In the genomic region with DNA sequence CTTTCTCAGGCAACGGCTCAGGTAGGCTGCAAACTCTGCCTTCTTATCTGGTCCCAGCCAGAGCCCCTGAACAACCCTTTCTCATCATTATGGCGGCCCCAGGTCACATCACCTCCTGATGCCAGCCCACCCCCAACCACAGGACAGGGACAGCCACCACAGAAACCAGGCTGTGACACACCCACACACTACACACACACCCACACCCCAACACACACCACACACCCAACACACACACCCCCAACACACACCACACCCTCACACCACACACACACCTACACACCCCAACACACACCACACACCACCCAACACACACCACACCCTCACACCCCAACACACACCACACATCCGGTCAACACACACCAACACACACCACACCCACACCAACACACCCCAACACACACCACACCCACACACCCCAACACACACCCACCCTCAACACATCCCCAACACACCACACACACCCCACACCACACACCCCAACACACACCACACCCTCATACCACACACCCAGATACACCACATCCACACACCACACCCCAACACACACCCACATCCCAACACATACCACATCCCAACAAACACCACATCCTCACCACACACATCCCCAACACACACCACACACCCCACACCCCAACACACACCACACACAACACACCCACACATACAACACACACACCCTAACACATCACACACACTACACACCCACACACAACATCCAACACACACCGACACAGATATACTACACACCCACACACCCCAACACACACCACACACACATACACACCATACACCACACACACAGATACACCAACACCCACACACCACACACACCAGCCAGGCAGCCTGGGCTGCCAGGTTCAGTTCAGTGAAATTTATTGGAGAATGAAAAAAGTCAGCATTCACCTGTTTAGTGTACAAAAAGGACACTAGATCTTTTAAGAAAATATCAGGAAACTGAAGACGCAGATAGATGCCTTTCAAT, we compare ENCODE assay signal across 1 cellular context.
TF ChIP-seq lines count a peak whose summit lies in the region.

No MANE protein-coding gene starts in this region.

TF ChIP-seq in K562, 482 proteins besides CTCF, POLR2A, EP300 and RAD21 (continued from another document and continues in another):
- TF ChIP-seq, protein P1, sequence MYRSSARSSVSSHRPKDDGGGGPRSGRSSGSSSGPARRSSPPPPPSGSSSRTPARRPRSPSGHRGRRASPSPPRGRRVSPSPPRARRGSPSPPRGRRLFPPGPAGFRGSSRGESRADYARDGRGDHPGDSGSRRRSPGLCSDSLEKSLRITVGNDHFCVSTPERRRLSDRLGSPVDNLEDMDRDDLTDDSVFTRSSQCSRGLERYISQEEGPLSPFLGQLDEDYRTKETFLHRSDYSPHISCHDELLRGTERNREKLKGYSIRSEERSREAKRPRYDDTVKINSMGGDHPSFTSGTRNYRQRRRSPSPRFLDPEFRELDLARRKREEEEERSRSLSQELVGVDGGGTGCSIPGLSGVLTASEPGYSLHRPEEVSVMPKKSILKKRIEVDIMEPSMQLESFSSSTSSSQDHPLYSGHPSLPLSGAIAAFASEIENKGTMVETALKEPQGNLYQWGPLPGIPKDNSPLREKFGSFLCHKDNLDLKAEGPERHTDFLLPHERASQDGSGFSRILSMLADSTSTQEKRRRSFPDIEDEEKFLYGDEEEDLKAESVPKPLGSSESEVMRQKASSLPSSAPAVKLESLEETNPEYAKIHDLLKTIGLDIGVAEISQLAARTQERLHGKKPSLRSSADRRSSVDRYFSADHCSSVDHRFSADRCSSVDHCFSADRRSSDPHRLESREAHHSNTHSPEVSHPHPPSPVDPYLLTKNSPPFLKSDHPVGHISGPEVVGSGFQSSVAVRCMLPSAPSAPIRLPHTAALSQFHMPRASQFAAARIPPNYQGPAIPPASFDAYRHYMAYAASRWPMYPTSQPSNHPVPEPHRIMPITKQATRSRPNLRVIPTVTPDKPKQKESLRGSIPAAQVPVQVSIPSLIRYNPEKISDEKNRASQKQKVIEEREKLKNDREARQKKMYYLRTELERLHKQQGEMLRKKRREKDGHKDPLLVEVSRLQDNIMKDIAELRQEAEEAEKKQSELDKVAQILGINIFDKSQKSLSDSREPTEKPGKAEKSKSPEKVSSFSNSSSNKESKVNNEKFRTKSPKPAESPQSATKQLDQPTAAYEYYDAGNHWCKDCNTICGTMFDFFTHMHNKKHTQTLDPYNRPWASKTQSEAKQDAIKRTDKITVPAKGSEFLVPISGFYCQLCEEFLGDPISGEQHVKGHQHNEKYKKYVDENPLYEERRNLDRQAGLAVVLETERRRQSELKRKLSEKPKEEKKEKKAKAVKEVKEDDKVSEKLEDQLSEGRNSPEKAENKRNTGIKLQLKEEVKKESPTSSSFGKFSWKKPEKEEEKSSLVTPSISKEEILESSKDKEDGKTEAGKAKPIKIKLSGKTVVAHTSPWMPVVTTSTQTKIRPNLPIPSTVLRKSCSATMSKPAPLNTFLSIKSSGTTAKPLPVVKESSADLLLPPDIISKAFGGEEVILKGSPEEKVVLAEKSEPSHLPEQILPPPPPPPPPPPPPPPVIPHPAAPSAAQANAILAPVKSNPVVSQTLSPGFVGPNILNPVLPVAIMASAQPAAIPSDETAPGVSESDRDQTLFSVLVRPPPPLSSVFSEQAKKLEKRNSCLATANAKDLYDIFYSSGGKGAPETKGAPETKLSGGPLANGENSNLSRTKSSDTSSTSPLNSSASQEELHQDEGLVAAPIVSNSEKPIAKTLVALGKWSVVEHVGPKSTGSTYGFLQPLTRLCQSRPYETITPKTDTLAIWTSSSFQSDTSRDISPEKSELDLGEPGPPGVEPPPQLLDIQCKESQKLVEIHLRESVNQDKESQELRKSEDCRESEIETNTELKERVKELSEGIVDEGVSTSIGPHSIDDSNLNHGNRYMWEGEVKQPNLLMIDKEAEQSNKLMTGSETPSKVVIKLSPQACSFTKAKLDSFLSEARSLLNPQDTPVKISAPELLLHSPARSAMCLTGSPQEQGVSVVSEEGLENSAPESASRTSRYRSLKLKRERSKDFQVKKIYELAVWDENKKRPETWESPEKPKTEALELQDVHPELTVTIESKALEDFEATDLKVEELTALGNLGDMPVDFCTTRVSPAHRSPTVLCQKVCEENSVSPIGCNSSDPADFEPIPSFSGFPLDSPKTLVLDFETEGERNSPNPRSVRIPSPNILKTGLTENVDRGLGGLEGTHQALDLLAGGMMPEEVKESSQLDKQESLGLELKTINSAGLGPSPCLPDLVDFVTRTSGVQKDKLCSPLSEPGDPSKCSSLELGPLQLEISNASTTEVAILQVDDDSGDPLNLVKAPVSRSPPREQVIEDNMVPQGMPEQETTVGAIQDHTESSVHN (IDR thresholded peaks at IDR 0.05; ENCODE audit: borderline replicate concordance in 1 of 2, low read depth in 1 of 2), result no peak
- TF ChIP-seq JUND (IDR thresholded peaks at IDR 0.05; ENCODE audit: borderline replicate concordance, low read depth, low read length) (no peak), JUND (tag; IDR thresholded peaks at IDR 0.05; ENCODE audit: borderline replicate concordance, low read depth, low read length) (no peak; the same call in 2 of the 3 replicates), IRF2 (CRISPR knock-in tag; IDR thresholded peaks at IDR 0.05) (no peak), GATA2 (CRISPR knock-in tag; IDR thresholded peaks at IDR 0.05) (0 out of 2 replicates have a peak, but pooled peaks have one; percentile 27), THRAP3 (IDR thresholded peaks at IDR 0.05; ENCODE audit: borderline replicate concordance) (0 out of 2 replicates have a peak, but pooled peaks have one; percentile 74), CTBP1 (IDR thresholded peaks at IDR 0.05; ENCODE audit: borderline replicate concordance) (peak; percentile 62; the same call in 1 of the 2 replicates), ZNF212 (CRISPR knock-in tag; IDR thresholded peaks at IDR 0.05) (no peak), TOE1 (IDR thresholded peaks at IDR 0.05; ENCODE audit: borderline replicate concordance) (0 out of 2 replicates have a peak, but pooled peaks have one; percentile 37), TOE1 (CRISPR knock-in tag; IDR thresholded peaks at IDR 0.05; ENCODE audit: borderline replicate concordance, low read depth) (no peak), TAF1 (IDR thresholded peaks at IDR 0.05; ENCODE audit: control insufficient read depth, extremely low read depth, insufficient read depth, low read length, severe bottlenecking) (no peak), SIN3A (IDR thresholded peaks at IDR 0.05; ENCODE audit: borderline replicate concordance in 2 of 2, control insufficient read depth in 1 of 2, low read depth in 2 of 2, low read length in 2 of 2) (no peak), SMARCA5 (IDR thresholded peaks at IDR 0.05) (0 out of 2 replicates have a peak, but pooled peaks have one; percentile 39), TBL1XR1 (IDR thresholded peaks at IDR 0.05; ENCODE audit: low read length in 2 of 2) (no peak), POLR2H (tag; IDR thresholded peaks at IDR 0.05; ENCODE audit: low read depth) (no peak), TCFL5 (CRISPR knock-in tag; conservative IDR thresholded peaks at IDR 0.05) (no peak), ETS2 (tag; IDR thresholded peaks at IDR 0.05; ENCODE audit: borderline replicate concordance, poor library complexity, severe bottlenecking) (no peak), GATAD2B (IDR thresholded peaks at IDR 0.05; ENCODE audit: borderline replicate concordance) (no peak), CBFB (CRISPR knock-in tag; IDR thresholded peaks at IDR 0.05) (peak; percentile 93; the same call in 1 of the 2 replicates), FOXJ2 (tag; IDR thresholded peaks at IDR 0.05) (no peak), SLC30A9 (CRISPR knock-in tag; IDR thresholded peaks at IDR 0.05) (no peak)
- TF ChIP-seq, protein P2, sequence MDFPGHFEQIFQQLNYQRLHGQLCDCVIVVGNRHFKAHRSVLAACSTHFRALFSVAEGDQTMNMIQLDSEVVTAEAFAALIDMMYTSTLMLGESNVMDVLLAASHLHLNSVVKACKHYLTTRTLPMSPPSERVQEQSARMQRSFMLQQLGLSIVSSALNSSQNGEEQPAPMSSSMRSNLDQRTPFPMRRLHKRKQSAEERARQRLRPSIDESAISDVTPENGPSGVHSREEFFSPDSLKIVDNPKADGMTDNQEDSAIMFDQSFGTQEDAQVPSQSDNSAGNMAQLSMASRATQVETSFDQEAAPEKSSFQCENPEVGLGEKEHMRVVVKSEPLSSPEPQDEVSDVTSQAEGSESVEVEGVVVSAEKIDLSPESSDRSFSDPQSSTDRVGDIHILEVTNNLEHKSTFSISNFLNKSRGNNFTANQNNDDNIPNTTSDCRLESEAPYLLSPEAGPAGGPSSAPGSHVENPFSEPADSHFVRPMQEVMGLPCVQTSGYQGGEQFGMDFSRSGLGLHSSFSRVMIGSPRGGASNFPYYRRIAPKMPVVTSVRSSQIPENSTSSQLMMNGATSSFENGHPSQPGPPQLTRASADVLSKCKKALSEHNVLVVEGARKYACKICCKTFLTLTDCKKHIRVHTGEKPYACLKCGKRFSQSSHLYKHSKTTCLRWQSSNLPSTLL (IDR thresholded peaks at IDR 0.05), result no peak
- TF ChIP-seq, protein P3, sequence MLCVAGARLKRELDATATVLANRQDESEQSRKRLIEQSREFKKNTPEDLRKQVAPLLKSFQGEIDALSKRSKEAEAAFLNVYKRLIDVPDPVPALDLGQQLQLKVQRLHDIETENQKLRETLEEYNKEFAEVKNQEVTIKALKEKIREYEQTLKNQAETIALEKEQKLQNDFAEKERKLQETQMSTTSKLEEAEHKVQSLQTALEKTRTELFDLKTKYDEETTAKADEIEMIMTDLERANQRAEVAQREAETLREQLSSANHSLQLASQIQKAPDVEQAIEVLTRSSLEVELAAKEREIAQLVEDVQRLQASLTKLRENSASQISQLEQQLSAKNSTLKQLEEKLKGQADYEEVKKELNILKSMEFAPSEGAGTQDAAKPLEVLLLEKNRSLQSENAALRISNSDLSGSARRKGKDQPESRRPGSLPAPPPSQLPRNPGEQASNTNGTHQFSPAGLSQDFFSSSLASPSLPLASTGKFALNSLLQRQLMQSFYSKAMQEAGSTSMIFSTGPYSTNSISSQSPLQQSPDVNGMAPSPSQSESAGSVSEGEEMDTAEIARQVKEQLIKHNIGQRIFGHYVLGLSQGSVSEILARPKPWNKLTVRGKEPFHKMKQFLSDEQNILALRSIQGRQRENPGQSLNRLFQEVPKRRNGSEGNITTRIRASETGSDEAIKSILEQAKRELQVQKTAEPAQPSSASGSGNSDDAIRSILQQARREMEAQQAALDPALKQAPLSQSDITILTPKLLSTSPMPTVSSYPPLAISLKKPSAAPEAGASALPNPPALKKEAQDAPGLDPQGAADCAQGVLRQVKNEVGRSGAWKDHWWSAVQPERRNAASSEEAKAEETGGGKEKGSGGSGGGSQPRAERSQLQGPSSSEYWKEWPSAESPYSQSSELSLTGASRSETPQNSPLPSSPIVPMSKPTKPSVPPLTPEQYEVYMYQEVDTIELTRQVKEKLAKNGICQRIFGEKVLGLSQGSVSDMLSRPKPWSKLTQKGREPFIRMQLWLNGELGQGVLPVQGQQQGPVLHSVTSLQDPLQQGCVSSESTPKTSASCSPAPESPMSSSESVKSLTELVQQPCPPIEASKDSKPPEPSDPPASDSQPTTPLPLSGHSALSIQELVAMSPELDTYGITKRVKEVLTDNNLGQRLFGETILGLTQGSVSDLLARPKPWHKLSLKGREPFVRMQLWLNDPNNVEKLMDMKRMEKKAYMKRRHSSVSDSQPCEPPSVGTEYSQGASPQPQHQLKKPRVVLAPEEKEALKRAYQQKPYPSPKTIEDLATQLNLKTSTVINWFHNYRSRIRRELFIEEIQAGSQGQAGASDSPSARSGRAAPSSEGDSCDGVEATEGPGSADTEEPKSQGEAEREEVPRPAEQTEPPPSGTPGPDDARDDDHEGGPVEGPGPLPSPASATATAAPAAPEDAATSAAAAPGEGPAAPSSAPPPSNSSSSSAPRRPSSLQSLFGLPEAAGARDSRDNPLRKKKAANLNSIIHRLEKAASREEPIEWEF (CRISPR knock-in tag; IDR thresholded peaks at IDR 0.05), result no peak
- TF ChIP-seq, protein P4, sequence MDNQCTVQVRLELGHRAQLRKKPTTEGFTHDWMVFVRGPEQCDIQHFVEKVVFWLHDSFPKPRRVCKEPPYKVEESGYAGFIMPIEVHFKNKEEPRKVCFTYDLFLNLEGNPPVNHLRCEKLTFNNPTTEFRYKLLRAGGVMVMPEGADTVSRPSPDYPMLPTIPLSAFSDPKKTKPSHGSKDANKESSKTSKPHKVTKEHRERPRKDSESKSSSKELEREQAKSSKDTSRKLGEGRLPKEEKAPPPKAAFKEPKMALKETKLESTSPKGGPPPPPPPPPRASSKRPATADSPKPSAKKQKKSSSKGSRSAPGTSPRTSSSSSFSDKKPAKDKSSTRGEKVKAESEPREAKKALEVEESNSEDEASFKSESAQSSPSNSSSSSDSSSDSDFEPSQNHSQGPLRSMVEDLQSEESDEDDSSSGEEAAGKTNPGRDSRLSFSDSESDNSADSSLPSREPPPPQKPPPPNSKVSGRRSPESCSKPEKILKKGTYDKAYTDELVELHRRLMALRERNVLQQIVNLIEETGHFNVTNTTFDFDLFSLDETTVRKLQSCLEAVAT (IDR thresholded peaks at IDR 0.05), result no peak; a peak in 1 of 4 replicates
- TF ChIP-seq, protein P5, sequence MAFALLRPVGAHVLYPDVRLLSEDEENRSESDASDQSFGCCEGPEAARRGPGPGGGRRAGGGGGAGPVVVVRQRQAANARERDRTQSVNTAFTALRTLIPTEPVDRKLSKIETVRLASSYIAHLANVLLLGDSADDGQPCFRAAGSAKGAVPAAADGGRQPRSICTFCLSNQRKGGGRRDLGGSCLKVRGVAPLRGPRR (CRISPR knock-in tag; IDR thresholded peaks at IDR 0.05), result no peak
- TF ChIP-seq, protein P6, sequence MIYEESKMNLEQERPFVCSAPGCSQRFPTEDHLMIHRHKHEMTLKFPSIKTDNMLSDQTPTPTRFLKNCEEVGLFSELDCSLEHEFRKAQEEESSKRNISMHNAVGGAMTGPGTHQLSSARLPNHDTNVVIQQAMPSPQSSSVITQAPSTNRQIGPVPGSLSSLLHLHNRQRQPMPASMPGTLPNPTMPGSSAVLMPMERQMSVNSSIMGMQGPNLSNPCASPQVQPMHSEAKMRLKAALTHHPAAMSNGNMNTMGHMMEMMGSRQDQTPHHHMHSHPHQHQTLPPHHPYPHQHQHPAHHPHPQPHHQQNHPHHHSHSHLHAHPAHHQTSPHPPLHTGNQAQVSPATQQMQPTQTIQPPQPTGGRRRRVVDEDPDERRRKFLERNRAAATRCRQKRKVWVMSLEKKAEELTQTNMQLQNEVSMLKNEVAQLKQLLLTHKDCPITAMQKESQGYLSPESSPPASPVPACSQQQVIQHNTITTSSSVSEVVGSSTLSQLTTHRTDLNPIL (CRISPR knock-in tag; IDR thresholded peaks at IDR 0.05), result no peak
- TF ChIP-seq, protein P7, sequence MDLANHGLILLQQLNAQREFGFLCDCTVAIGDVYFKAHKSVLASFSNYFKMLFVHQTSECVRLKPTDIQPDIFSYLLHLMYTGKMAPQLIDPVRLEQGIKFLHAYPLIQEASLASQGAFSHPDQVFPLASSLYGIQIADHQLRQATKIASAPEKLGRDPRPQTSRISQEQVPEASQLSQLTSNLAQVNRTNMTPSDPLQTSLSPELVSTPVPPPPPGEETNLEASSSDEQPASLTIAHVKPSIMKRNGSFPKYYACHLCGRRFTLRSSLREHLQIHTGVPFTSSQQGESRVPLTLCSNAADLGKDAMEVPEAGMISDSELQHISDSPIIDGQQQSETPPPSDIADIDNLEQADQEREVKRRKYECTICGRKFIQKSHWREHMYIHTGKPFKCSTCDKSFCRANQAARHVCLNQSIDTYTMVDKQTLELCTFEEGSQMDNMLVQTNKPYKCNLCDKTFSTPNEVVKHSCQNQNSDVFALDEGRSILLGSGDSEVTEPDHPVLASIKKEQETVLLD (IDR thresholded peaks at IDR 0.05), result peak; percentile 60; the same call in 1 of the 2 replicates
